Comparison of ENCODE assay signal across 19 cellular contexts in the genomic region with DNA sequence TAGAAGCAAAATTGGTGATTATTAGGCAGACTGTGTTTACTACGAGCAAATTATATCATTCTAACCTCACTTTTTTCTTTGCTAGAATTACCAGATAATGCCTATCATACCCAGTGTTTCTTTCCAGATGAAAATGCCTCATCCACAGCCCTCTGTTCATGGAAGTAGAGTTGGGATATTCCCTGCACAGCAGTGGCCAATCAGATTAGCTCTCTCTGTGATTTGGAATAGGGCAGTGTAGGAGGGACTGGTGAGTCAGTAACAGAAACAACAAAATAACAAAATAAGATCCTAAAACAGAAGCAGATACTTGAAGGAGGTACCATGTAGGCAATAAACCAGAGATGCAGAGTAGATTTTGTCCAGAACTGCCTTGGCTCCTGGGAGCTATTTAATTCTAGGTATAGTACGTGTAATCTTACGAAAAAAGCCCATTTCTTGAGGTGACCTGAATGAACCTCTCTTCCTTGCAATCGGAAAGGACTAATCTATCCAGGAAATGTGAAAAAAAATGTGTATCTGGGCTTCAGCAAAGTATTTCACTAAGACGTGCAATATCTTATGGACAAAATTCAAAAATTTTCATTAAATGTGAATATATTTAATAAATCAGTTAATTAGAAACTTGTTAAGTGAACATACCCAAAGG. TPM values are rescaled to one million over a fixed set of nuclear protein-coding genes. Genes with fewer than 3 reads are reported as not detected.
DNase-seq lines count a peak whose midpoint lies in the region; ATAC-seq and TF ChIP-seq lines count a peak whose summit lies in the region.
"Had no signal": no experiment of that assay in that cellular context is flagged by ENCODE, and none has a peak within 500 bp of the region (broad histone marks: within the 10 kb centered on the region; RNA-seq: fewer than 3 reads in every experiment).

No MANE protein-coding gene starts in this region.

- TF ChIP-seq CTCF in right atrium auricular region (IDR thresholded peaks at IDR 0.05): no peak
- no peak for TF ChIP-seq CTCF in cardiac fibroblast (IDR thresholded peaks at IDR 0.05; ENCODE audit: low read depth, low read length)
- no peak for TF ChIP-seq CTCF in WTC11 (IDR thresholded peaks at IDR 0.05)
- TF ChIP-seq CTCF in CD14-positive monocyte (IDR thresholded peaks at IDR 0.05): no peak

- H3K9me3 Mint-ChIP-seq in WTC11 (peaks cover 31% of the 10 kb centered on the region), CD14-positive monocyte (peaks cover 2 to 13% (median 8%) of the 10 kb centered on the region in 7 donors)
- H3K9me3 Mint-ChIP-seq: HFFc6 had no signal

- H3K4me1 Mint-ChIP-seq in WTC11 (peaks cover 25% of the 10 kb centered on the region), CD14-positive monocyte (no peaks in the 10 kb centered on the region)

- DNase-seq in Right ventricle myocardium superior (no peak), right atrium auricular region (ENCODE audit: low spot score) (no peak), cardiac fibroblast (ENCODE audit: low read depth in 2 of 2) (peak; percentile 37 to 39), hepatic stellate cell (ENCODE audit: low spot score) (peak; percentile 62), WTC11 (ENCODE audit: low spot score) (no peak), CD14-positive monocyte (ENCODE audit: low spot score) (no peak), germinal center (ENCODE audit: low spot score) (no peak)
- DNase-seq in activated CD4-positive, CD25-positive, alpha-beta regulatory T cell treated with anti-CD3 and anti-CD28 coated beads, Interleukin-2, amount 50 U/mL, for 72 hours: no peak
- DNase-seq: C1 segment of cervical spinal cord, DND-41, GM23248, HFFc6, NCI-H1436, NCI-H2029, NCI-H510A, NCI-H774 had no signal

- no peaks in the 10 kb centered on the region for H3K9me3 ChIP-seq in right atrium auricular region

- H3K27me3 ChIP-seq in right atrium auricular region: no peaks in the 10 kb centered on the region

- CTCF ChIA-PET in WTC11 (lab: Charles Lee): no interaction called here

- H3K4me3 ChIP-seq in right atrium auricular region: no peak overlapping the region
- no peak overlapping the region for H3K4me3 ChIP-seq in cardiac fibroblast (replicated peaks in 1 of 2; ENCODE audit: low read depth in 2 of 2, low read length in 2 of 2)
- H3K4me3 ChIP-seq: GM12878, GM23248, SK-N-MC had no signal

- H3K36me3 Mint-ChIP-seq in WTC11 (peaks cover 23% of the 10 kb centered on the region), CD14-positive monocyte (no peaks in the 10 kb centered on the region)

- H3K27ac ChIP-seq in right atrium auricular region: no peak overlapping the region
- H3K27ac ChIP-seq: GM23248, KMS-11, SK-N-MC had no signal

- intact Hi-C loops in Right ventricle myocardium superior (cut with DNase I): no loop called here
- intact Hi-C loops in CD14-positive monocyte (cut with micrococcal nuclease): no loop called here

- POLR2A ChIA-PET in WTC11 (lab: Charles Lee): no interaction called here

- H3K27me3 Mint-ChIP-seq in WTC11 (ENCODE audit: low read depth) (no peaks in the 10 kb centered on the region), CD14-positive monocyte (ENCODE audit: low read depth in 3 of 3) (peaks cover 0 to 2% (median 1%) of the 10 kb centered on the region in 3 donors)

- H3K27ac Mint-ChIP-seq in WTC11 (no peak overlapping the region), CD14-positive monocyte (no peak overlapping the region)
- H3K27ac Mint-ChIP-seq: HFFc6 had no signal

- H3K4me3 Mint-ChIP-seq in WTC11 (no peak overlapping the region), CD14-positive monocyte (no peak overlapping the region)
- H3K4me3 Mint-ChIP-seq: HFFc6 had no signal

- no peaks in the 10 kb centered on the region for H3K36me3 ChIP-seq in right atrium auricular region

- peak; percentile 62 for ATAC-seq in Right ventricle myocardium superior (ENCODE audit: poor library complexity)
- no peak for ATAC-seq in WTC11
- ATAC-seq: GM12878 had no signal

- no peaks in the 10 kb centered on the region for H3K4me1 ChIP-seq in right atrium auricular region

TF ChIP-seq in WTC11, 78 proteins besides CTCF, POLR2A, EP300 and RAD21:
- TF ChIP-seq FOXK1 (CRISPR knock-in tag; IDR thresholded peaks at IDR 0.05) (no peak), TCF7 (CRISPR knock-in tag; IDR thresholded peaks at IDR 0.05; ENCODE audit: low read depth) (no peak), EMX1 (CRISPR knock-in tag; IDR thresholded peaks at IDR 0.05) (no peak), ZNF416 (CRISPR knock-in tag; IDR thresholded peaks at IDR 0.05) (no peak)
- TF ChIP-seq, protein P1, sequence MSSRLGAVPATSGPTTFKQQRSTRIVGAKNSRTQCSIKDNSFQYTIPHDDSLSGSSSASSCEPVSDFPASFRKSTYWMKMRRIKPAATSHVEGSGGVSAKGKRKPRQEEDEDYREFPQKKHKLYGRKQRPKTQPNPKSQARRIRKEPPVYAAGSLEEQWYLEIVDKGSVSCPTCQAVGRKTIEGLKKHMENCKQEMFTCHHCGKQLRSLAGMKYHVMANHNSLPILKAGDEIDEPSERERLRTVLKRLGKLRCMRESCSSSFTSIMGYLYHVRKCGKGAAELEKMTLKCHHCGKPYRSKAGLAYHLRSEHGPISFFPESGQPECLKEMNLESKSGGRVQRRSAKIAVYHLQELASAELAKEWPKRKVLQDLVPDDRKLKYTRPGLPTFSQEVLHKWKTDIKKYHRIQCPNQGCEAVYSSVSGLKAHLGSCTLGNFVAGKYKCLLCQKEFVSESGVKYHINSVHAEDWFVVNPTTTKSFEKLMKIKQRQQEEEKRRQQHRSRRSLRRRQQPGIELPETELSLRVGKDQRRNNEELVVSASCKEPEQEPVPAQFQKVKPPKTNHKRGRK (CRISPR knock-in tag; IDR thresholded peaks at IDR 0.05; ENCODE audit: borderline replicate concordance): no peak
- TF ChIP-seq, protein P2, sequence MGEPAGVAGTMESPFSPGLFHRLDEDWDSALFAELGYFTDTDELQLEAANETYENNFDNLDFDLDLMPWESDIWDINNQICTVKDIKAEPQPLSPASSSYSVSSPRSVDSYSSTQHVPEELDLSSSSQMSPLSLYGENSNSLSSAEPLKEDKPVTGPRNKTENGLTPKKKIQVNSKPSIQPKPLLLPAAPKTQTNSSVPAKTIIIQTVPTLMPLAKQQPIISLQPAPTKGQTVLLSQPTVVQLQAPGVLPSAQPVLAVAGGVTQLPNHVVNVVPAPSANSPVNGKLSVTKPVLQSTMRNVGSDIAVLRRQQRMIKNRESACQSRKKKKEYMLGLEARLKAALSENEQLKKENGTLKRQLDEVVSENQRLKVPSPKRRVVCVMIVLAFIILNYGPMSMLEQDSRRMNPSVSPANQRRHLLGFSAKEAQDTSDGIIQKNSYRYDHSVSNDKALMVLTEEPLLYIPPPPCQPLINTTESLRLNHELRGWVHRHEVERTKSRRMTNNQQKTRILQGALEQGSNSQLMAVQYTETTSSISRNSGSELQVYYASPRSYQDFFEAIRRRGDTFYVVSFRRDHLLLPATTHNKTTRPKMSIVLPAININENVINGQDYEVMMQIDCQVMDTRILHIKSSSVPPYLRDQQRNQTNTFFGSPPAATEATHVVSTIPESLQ (CRISPR knock-in tag; IDR thresholded peaks at IDR 0.05): no peak

RNA-seq across cellular contexts. Expression of a gene that starts 18.4 kb away (rescaled TPM):
- total RNA-seq in Right ventricle myocardium superior (1.7 TPM), right atrium auricular region (1 to 10 TPM in 1 of 2 donors, under 1 TPM in 1; 0.90 to 1.2 TPM), WTC11 (2021) (0.66 to 1.2 TPM (median 1.1 TPM) in 3 replicates)
- under 1 TPM; 0.10 to 0.26 TPM for polyA plus RNA-seq in CD14-positive monocyte

Comparison
In these comparisons a context has a peak if more than half of its experiments do, and no peak if none do; other contexts are left out.
1. DNase-seq: peak in cardiac fibroblast (2 of 2) and hepatic stellate cell (single experiment); none in Right ventricle myocardium superior (single experiment), right atrium auricular region (single experiment), WTC11 (single experiment), activated CD4-positive, CD25-positive, alpha-beta regulatory T cell treated with anti-CD3 and anti-CD28 coated beads, Interleukin-2, amount 50 U/mL, for 72 hours (single experiment), CD14-positive monocyte (single experiment) and germinal center (single experiment).